ENCODE assay signal across 11 cellular contexts in genomic region chr14:68268719-68269118, GRCh38.
DNase-seq lines count a peak whose midpoint lies in the region; ATAC-seq and TF ChIP-seq lines count a peak whose summit lies in the region.
"Had no signal": no experiment of that assay in that cellular context is flagged by ENCODE, and none has a peak within 500 bp of the region (broad histone marks: within the 10 kb centered on the region; RNA-seq: fewer than 3 reads in every experiment).

No MANE protein-coding gene starts in this region.

- H4K20me1 ChIP-seq in MM.1S (ENCODE audit: insufficient read depth, low read length) = no peaks in the 10 kb centered on the region

- intact Hi-C loops in activated naive CD4-positive, alpha-beta T cell treated with anti-CD3 and anti-CD28 coated beads for 36 hours (cut with micrococcal nuclease) = no loop called here
- intact Hi-C loops in tibial artery (cut with DNase I; ENCODE audit: low total_unique reads) = no loop called here

- H2AFZ ChIP-seq in MM.1S (ENCODE audit: low read length) = no peak overlapping the region

- TF ChIP-seq EP300 in gastroesophageal sphincter (IDR thresholded peaks at IDR 0.05) = no peak

- no peaks in the 10 kb centered on the region for H3K79me2 ChIP-seq in MM.1S (ENCODE audit: low read length)

- no peaks in the 10 kb centered on the region for H3F3A ChIP-seq in MM.1S (ENCODE audit: insufficient read depth, low read length)

- H3K27ac ChIP-seq in MM.1S (ENCODE audit: low read length) (no peak overlapping the region), gastroesophageal sphincter (peak overlapping the region in 3 of 4 donors; percentile 40 to 54 (median 52)), tibial artery (peak overlapping the region; percentile 35 to 58)
- H3K27ac ChIP-seq: neutrophil had no signal

- H3K9me3 ChIP-seq in MM.1S (replicated peaks; ENCODE audit: insufficient read depth, low read length) (no peaks in the 10 kb centered on the region), gastroesophageal sphincter (no peaks in the 10 kb centered on the region), tibial artery (no peaks in the 10 kb centered on the region)
- H3K9me3 ChIP-seq: neutrophil had no signal

- WGBS in gastroesophageal sphincter (ENCODE audit: low coverage in 1 of 2), 2 donors = 100% methylated on average over 1 of the region's 1 CpG; no CpG with 5 or more reads in 1 of the 2 donors

- no peaks in the 10 kb centered on the region for H3K27me3 ChIP-seq in MM.1S (replicated peaks; ENCODE audit: insufficient read depth, low read length)
- H3K27me3 ChIP-seq in gastroesophageal sphincter = no peaks in the 10 kb centered on the region
- no peaks in the 10 kb centered on the region for H3K27me3 ChIP-seq in tibial artery
- H3K27me3 ChIP-seq: neutrophil had no signal

- H3K36me3 ChIP-seq in MM.1S (replicated peaks; ENCODE audit: insufficient read depth, low read length) = no peaks in the 10 kb centered on the region
- no peaks in the 10 kb centered on the region for H3K36me3 ChIP-seq in gastroesophageal sphincter
- no peaks in the 10 kb centered on the region for H3K36me3 ChIP-seq in tibial artery
- H3K36me3 ChIP-seq: neutrophil had no signal

- no peaks in the 10 kb centered on the region for H3K9me2 ChIP-seq in MM.1S (replicated peaks; ENCODE audit: insufficient read depth, low read length)

- no peaks in the 10 kb centered on the region for H3K9me3 Mint-ChIP-seq in activated naive CD4-positive, alpha-beta T cell treated with anti-CD3 and anti-CD28 coated beads, Interleukin-2, amount 50 U/mL, for 24 hours
- H3K9me3 Mint-ChIP-seq in activated naive CD4-positive, alpha-beta T cell treated with anti-CD3 and anti-CD28 coated beads for 36 hours = no peaks in the 10 kb centered on the region
- H3K9me3 Mint-ChIP-seq: activated CD4-positive, alpha-beta memory T cell treated with anti-CD3 and anti-CD28 coated beads for 36 hours had no signal

- H3K4me1 ChIP-seq in MM.1S (ENCODE audit: low read length) = peaks cover 16% of the 10 kb centered on the region; the same call in 1 of the 2 replicates
- H3K4me1 ChIP-seq in gastroesophageal sphincter = peaks cover 0 to 43% (median 0%) of the 10 kb centered on the region in 3 donors
- peaks cover 0 to 41% (median 27%) of the 10 kb centered on the region in 4 donors for H3K4me1 ChIP-seq in tibial artery

- H3K4me3 ChIP-seq in MM.1S (ENCODE audit: low read length) (no peak overlapping the region), gastroesophageal sphincter (no peak overlapping the region), tibial artery (no peak overlapping the region)

- TF ChIP-seq POLR2A in gastroesophageal sphincter (IDR thresholded peaks at IDR 0.05) = no peak

- peak overlapping the region; percentile 3 for H3K4me3 Mint-ChIP-seq in activated naive CD4-positive, alpha-beta T cell treated with anti-CD3 and anti-CD28 coated beads, Interleukin-2, amount 50 U/mL, for 24 hours
- H3K4me3 Mint-ChIP-seq in activated naive CD4-positive, alpha-beta T cell treated with anti-CD3 and anti-CD28 coated beads for 36 hours = no peak overlapping the region
- H3K4me3 Mint-ChIP-seq: activated CD4-positive, alpha-beta memory T cell treated with anti-CD3 and anti-CD28 coated beads for 36 hours had no signal

- no peak for ATAC-seq in gastroesophageal sphincter

- peaks cover 68% of the 10 kb centered on the region for H3K4me1 Mint-ChIP-seq in activated naive CD4-positive, alpha-beta T cell treated with anti-CD3 and anti-CD28 coated beads, Interleukin-2, amount 50 U/mL, for 24 hours
- H3K4me1 Mint-ChIP-seq in activated naive CD4-positive, alpha-beta T cell treated with anti-CD3 and anti-CD28 coated beads for 36 hours (ENCODE audit: low read depth) = peaks cover 49% of the 10 kb centered on the region

- H3K27ac Mint-ChIP-seq in activated naive CD4-positive, alpha-beta T cell treated with anti-CD3 and anti-CD28 coated beads, Interleukin-2, amount 50 U/mL, for 24 hours = peak overlapping the region; percentile 76
- H3K27ac Mint-ChIP-seq in activated naive CD4-positive, alpha-beta T cell treated with anti-CD3 and anti-CD28 coated beads for 36 hours = no peak overlapping the region
- H3K27ac Mint-ChIP-seq: activated CD4-positive, alpha-beta memory T cell treated with anti-CD3 and anti-CD28 coated beads for 36 hours had no signal

- H3K36me3 Mint-ChIP-seq in activated naive CD4-positive, alpha-beta T cell treated with anti-CD3 and anti-CD28 coated beads, Interleukin-2, amount 50 U/mL, for 24 hours = no peaks in the 10 kb centered on the region
- no peaks in the 10 kb centered on the region for H3K36me3 Mint-ChIP-seq in activated naive CD4-positive, alpha-beta T cell treated with anti-CD3 and anti-CD28 coated beads for 36 hours (ENCODE audit: low read depth)
- H3K36me3 Mint-ChIP-seq: activated CD4-positive, alpha-beta memory T cell treated with anti-CD3 and anti-CD28 coated beads for 36 hours had no signal

- CTCF ChIA-PET in activated naive CD4-positive, alpha-beta T cell treated with anti-CD3 and anti-CD28 coated beads for 36 hours (lab: Charles Lee) = interaction anchor here (1.1 kb wide), 1 partner anchor 18 kb away, joined by 3 read pairs; no protein-coding TSS in a partner anchor

- no peak overlapping the region for H3K9ac ChIP-seq in MM.1S (ENCODE audit: low read length)

- no peak for TF ChIP-seq CTCF in MM.1S (IDR thresholded peaks at IDR 0.05; ENCODE audit: low read length)
- TF ChIP-seq CTCF in gastroesophageal sphincter (IDR thresholded peaks at IDR 0.05) = no peak
- TF ChIP-seq CTCF in tibial artery (IDR thresholded peaks at IDR 0.05) = no peak

- DNase-seq in activated naive CD4-positive, alpha-beta T cell treated with anti-CD3 and anti-CD28 coated beads for 36 hours = no peak
- DNase-seq in MM.1S (no peak), tibial artery (no peak), SIG-M5 treated with dmso at 0.1 percent for 504 hours (lab: John Stamatoyannopoulos, UW; ENCODE audit: unreplicated experiment) (no peak), NCI-H526 treated with DMSO at 0.1 percent for 48 hours (lab: John Stamatoyannopoulos, UW) (no peak)
- no peak for DNase-seq in stimulated activated CD4-positive, alpha-beta T cell treated with anti-CD3 and anti-CD28 coated beads, Interleukin-12 subunit alpha, Interleukin-12 subunit beta, amount 100 ng/mL, for 4 hours
- DNase-seq: activated CD4-positive, alpha-beta memory T cell treated with anti-CD3 and anti-CD28 coated beads for 36 hours; IMR-90 had no signal

- H3K4me2 ChIP-seq in MM.1S (ENCODE audit: low read depth, low read length) = peak overlapping the region; percentile 12; the same call in 1 of the 2 replicates

- H3K27me3 Mint-ChIP-seq in activated naive CD4-positive, alpha-beta T cell treated with anti-CD3 and anti-CD28 coated beads, Interleukin-2, amount 50 U/mL, for 24 hours = no peaks in the 10 kb centered on the region
- H3K27me3 Mint-ChIP-seq in activated naive CD4-positive, alpha-beta T cell treated with anti-CD3 and anti-CD28 coated beads for 36 hours (ENCODE audit: low read depth) = no peaks in the 10 kb centered on the region
- H3K27me3 Mint-ChIP-seq: activated CD4-positive, alpha-beta memory T cell treated with anti-CD3 and anti-CD28 coated beads for 36 hours had no signal
